ENCODE assay signal across 16 cellular contexts in the genomic region with DNA sequence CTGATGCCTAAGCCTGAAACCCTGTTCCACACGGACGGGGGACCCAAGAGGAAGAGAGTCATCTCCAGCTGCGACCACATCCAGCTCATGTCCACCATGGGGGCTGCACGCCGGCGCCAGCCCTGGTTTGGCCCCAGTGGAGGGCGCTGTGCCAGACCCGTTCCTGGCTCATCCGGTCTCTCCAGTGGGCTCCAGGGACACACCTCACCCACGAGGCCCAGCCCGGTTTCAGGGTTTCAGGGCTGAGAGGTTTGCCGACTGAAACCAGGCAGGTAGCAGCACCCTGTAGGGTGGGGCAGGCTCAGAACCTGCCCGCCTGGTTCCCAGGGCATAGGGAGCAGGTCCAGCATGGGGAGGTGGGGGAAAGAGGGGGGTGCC.
DNase-seq lines count a peak whose midpoint lies in the region; ATAC-seq, FAIRE-seq and TF ChIP-seq lines count a peak whose summit lies in the region.
"Had no signal": no experiment of that assay in that cellular context is flagged by ENCODE, and none has a peak within 500 bp of the region (broad histone marks: within the 10 kb centered on the region; RNA-seq: fewer than 3 reads in every experiment).

No MANE protein-coding gene starts in this region.

- H4K8ac ChIP-seq in H1 (ENCODE audit: extremely low read depth, insufficient read depth, low read length), result no peak overlapping the region

- H3K36me3 ChIP-seq in HepG2 (replicated peaks in 1 of 2; ENCODE audit: control insufficient read depth in 1 of 2, insufficient read depth in 2 of 2, low read length in 2 of 2) (peaks cover 0 to 2% of the 10 kb centered on the region in 2 experiments; a peak in 2 of 5 replicates), right lobe of liver (no peaks in the 10 kb centered on the region), H1 (ENCODE audit: control insufficient read depth in 2 of 4, insufficient read depth in 4 of 4, low read length in 3 of 4) (no peaks in the 10 kb centered on the region), neural progenitor cell (no peaks in the 10 kb centered on the region), vagina (no peaks in the 10 kb centered on the region)

- in situ Hi-C loops in HepG2 (cut with HindIII; ENCODE audit: extremely low pct_ligation_motif_present, low pct_unique_long_range_greater_than_20kb), result no loop called here

- H4K91ac ChIP-seq in H1 (replicated peaks; ENCODE audit: insufficient read length, low read length), result no peak overlapping the region

- H3K79me2 ChIP-seq in HepG2 (ENCODE audit: insufficient read depth, low read length) (peaks cover 38% of the 10 kb centered on the region), H1 (ENCODE audit: control insufficient read depth in 1 of 2, insufficient read depth in 2 of 2, low read length in 2 of 2) (peaks cover 0 to 31% of the 10 kb centered on the region in 2 experiments; a peak in 1 of 4 replicates), neural progenitor cell (ENCODE audit: low read depth) (peaks cover 6% of the 10 kb centered on the region)

- no peak for FAIRE-seq in HepG2 (lab: Jason Lieb, UNC)
- FAIRE-seq in H1 (lab: Jason Lieb, UNC), result no peak

- H3K4me3 Mint-ChIP-seq in neural progenitor cell, result no peak overlapping the region
- H3K4me3 Mint-ChIP-seq: natural killer cell treated with Interleukin-12 subunit alpha and Interleukin-12 subunit beta and Interleukin-15 and Interleukin-18, amount 100 ng/mL, for 72 hours had no signal

- CTCF ChIA-PET in HepG2 (lab: Yijun Ruan, JAX; ENCODE audit: low intra/inter-chr PET ratio, low total read pairs) (no interaction called here), H1 (lab: Charles Lee; ENCODE audit: partially characterized antibody) (interaction anchor here (0.6 to 7.7 kb wide), 19 partner anchors 9 to 329 kb away, joined by 3 to 105 read pairs (median 5); no protein-coding TSS in a partner anchor)

- no peaks in the 10 kb centered on the region for H3K9me3 ChIP-seq in HepG2 (ENCODE audit: low read length)
- H3K9me3 ChIP-seq in right lobe of liver, result no peaks in the 10 kb centered on the region
- H3K9me3 ChIP-seq in H1 (ENCODE audit: insufficient read depth in 2 of 2, low read depth in 1 of 2, low read length in 1 of 2), result no peaks in the 10 kb centered on the region
- no peaks in the 10 kb centered on the region for H3K9me3 ChIP-seq in neural progenitor cell (ENCODE audit: low read depth)
- no peaks in the 10 kb centered on the region for H3K9me3 ChIP-seq in vagina

- WGBS in HepG2 (ENCODE audit: low lambda C conversion rate), result 100% methylated on average over 2 of the region's 13 CpGs
- WGBS in right lobe of liver (ENCODE audit: insufficient coverage, low coverage, low lambda C conversion rate, missing lambda C conversion rate), result no CpG with 5 or more reads among the region's 13 CpGs
- 80% methylated on average over 13 of the region's 13 CpGs; no CpG with 5 or more reads in 1 of the 2 experiments for WGBS in H1 (ENCODE audit: extremely low coverage in 1 of 2, insufficient coverage in 1 of 2, insufficient read length in 1 of 2, insufficient replicate concordance in 2 of 2, low coverage in 1 of 2, low lambda C conversion rate in 2 of 2, missing lambda C conversion rate in 1 of 2), 2 experiments

- H3K56ac ChIP-seq in H1 (replicated peaks; ENCODE audit: insufficient read length, low read depth, low read length), result no peak overlapping the region

- no TSS peak for BruUV-seq in HepG2 (replicated peaks; lab: Mats Ljungman, UMichigan)

- no peak for TF ChIP-seq POLR2A in HepG2 (IDR thresholded peaks at IDR 0.05; ENCODE audit: insufficient read depth in 1 of 2, low read depth in 2 of 2, low read length in 2 of 2)
- TF ChIP-seq POLR2A in right lobe of liver (IDR thresholded peaks at IDR 0.05), result no peak
- TF ChIP-seq POLR2A in H1 (IDR thresholded peaks at IDR 0.05; ENCODE audit: control extremely low read depth in 1 of 2, low read depth in 2 of 2, low read length in 2 of 2), result no peak
- no peak for TF ChIP-seq POLR2A in vagina (IDR thresholded peaks at IDR 0.05)

- no peak overlapping the region for H3K9ac ChIP-seq in HepG2 (ENCODE audit: insufficient read depth, low read depth, low read length)
- no peak overlapping the region for H3K9ac ChIP-seq in H1 (replicated peaks in 1 of 4; ENCODE audit: extremely low read depth in 1 of 4, low read depth in 3 of 4, low read length in 3 of 4)
- no peak overlapping the region for H3K9ac ChIP-seq in neural progenitor cell

- H3K9me3 Mint-ChIP-seq in neural progenitor cell, result no peaks in the 10 kb centered on the region
- H3K9me3 Mint-ChIP-seq: activated naive CD4-positive, alpha-beta T cell treated with anti-CD3 and anti-CD28 coated beads, Interleukin-2, amount 50 U/mL, for 72 hours; natural killer cell treated with Interleukin-12 subunit alpha and Interleukin-12 subunit beta and Interleukin-15 and Interleukin-18, amount 100 ng/mL, for 72 hours had no signal

- TF ChIP-seq RAD21 in HepG2 (CRISPR knock-in tag; IDR thresholded peaks at IDR 0.05) (no peak), H1 (IDR thresholded peaks at IDR 0.05 in 1 of 2, conservative IDR thresholded peaks at IDR 0.05 in 1 of 2; ENCODE audit: low read depth in 2 of 2, low read length in 2 of 2) (peak; percentile 32 to 48; a peak in 3 of 4 replicates)

- no peak overlapping the region for H3K18ac ChIP-seq in H1 (ENCODE audit: extremely low read depth, low read length)

- H3K14ac ChIP-seq in H1 (ENCODE audit: insufficient read length), result no peak overlapping the region

- H3K27ac Mint-ChIP-seq in neural progenitor cell, result no peak overlapping the region
- H3K27ac Mint-ChIP-seq: activated naive CD4-positive, alpha-beta T cell treated with anti-CD3 and anti-CD28 coated beads, Interleukin-2, amount 50 U/mL, for 72 hours; natural killer cell treated with Interleukin-12 subunit alpha and Interleukin-12 subunit beta and Interleukin-15 and Interleukin-18, amount 100 ng/mL, for 72 hours had no signal

- H3K23ac ChIP-seq in H1 (ENCODE audit: insufficient read length), result no peak overlapping the region

- H2AFZ ChIP-seq in HepG2 (ENCODE audit: low read length) (no peak overlapping the region), H1 (ENCODE audit: low read length) (no peak overlapping the region), neural progenitor cell (replicated peaks) (no peak overlapping the region)

- peaks cover 2% of the 10 kb centered on the region; the same call in 1 of the 2 replicates for H3K23me2 ChIP-seq in H1 (ENCODE audit: low read depth, low read length)

- H3K4ac ChIP-seq in H1 (replicated peaks; ENCODE audit: insufficient read length, low read depth, low read length), result no peak overlapping the region

- H2AK5ac ChIP-seq in H1 (ENCODE audit: low read depth, low read length), result 0 out of 2 replicates have a peak overlapping the region, but pooled peaks have one; percentile 68

- no peak overlapping the region for H2BK120ac ChIP-seq in H1 (replicated peaks; ENCODE audit: low read depth, low read length)

- H3F3A ChIP-seq in neural progenitor cell (ENCODE audit: low read depth), result peaks cover 14% of the 10 kb centered on the region

- DNase-seq in HepG2 (ENCODE audit: low spot score) (no peak), right lobe of liver (no peak), H1 (ENCODE audit: low read depth in 1 of 2, low spot score in 2 of 2) (peak in 1 of 2 experiments; percentile 71), neural progenitor cell (ENCODE audit: low spot score) (peak; percentile 28), vagina (ENCODE audit: extremely low spot score in 2 of 2) (no peak), NCI-H446 (lab: John Stamatoyannopoulos, UW) (no peak)
- DNase-seq: activated CD8-positive, alpha-beta memory T cell treated with anti-CD3 and anti-CD28 coated beads for 24 hours; DMS79 treated with DMSO at 0.1 percent for 48 hours; left cardiac atrium; NCI-H1092; NCI-H446 treated with DMSO at 0.1 percent for 48 hours had no signal

- H4K20me1 ChIP-seq in HepG2 (ENCODE audit: insufficient read depth, low read length) (peaks cover 14% of the 10 kb centered on the region), H1 (replicated peaks in 1 of 2; ENCODE audit: control insufficient read depth in 1 of 2, insufficient read depth in 2 of 2, low read length in 2 of 2) (peaks cover 3 to 12% of the 10 kb centered on the region in 2 experiments), neural progenitor cell (ENCODE audit: low read depth) (peaks cover 23% of the 10 kb centered on the region)

- peaks cover 8% of the 10 kb centered on the region for H3K27me3 Mint-ChIP-seq in neural progenitor cell (ENCODE audit: insufficient read depth, low read depth)
- H3K27me3 Mint-ChIP-seq: natural killer cell treated with Interleukin-12 subunit alpha and Interleukin-12 subunit beta and Interleukin-15 and Interleukin-18, amount 100 ng/mL, for 72 hours had no signal

- no peaks in the 10 kb centered on the region for H3K36me3 Mint-ChIP-seq in neural progenitor cell
- H3K36me3 Mint-ChIP-seq: activated naive CD4-positive, alpha-beta T cell treated with anti-CD3 and anti-CD28 coated beads, Interleukin-2, amount 50 U/mL, for 72 hours; natural killer cell treated with Interleukin-12 subunit alpha and Interleukin-12 subunit beta and Interleukin-15 and Interleukin-18, amount 100 ng/mL, for 72 hours had no signal

- H3K4me1 ChIP-seq in HepG2 (ENCODE audit: insufficient read depth, low read length) (peaks cover 10% of the 10 kb centered on the region), right lobe of liver (peaks cover 0 to 9% (median 3%) of the 10 kb centered on the region in 4 donors), H1 (replicated peaks in 1 of 4; ENCODE audit: control insufficient read depth in 3 of 4, insufficient read depth in 4 of 4, low read length in 3 of 4) (peaks cover 7 to 19% (median 13%) of the 10 kb centered on the region in 4 experiments), neural progenitor cell (peaks cover 18% of the 10 kb centered on the region), vagina (peaks cover 98% of the 10 kb centered on the region)

- intact Hi-C loops in HepG2 (cut with micrococcal nuclease; ENCODE audit: unreplicated experiment), result no loop called here
- intact Hi-C loops in right lobe of liver (cut with DNase I), result no loop called here
- intact Hi-C loops in vagina (cut with DNase I), result no loop called here

- no peak overlapping the region for H4K5ac ChIP-seq in H1 (ENCODE audit: insufficient read length, low read depth, low read length)

- POLR2A ChIA-PET in HepG2 (lab: Yijun Ruan, JAX) (no interaction called here), H1 (lab: Charles Lee; ENCODE audit: partially characterized antibody) (interaction anchor here (1.0 to 1.7 kb wide), 5 partner anchors 21 to 194 kb away, joined by 3 to 4 read pairs (median 4); no protein-coding TSS in a partner anchor)

- H3K4me2 ChIP-seq in HepG2 (ENCODE audit: low read depth, low read length) (no peak overlapping the region), H1 (ENCODE audit: insufficient read depth in 1 of 2, low read depth in 2 of 2, low read length in 2 of 2) (no peak overlapping the region), neural progenitor cell (no peak overlapping the region)

- H3K4me3 ChIP-seq in HepG2 (replicated peaks in 1 of 3; ENCODE audit: insufficient read depth in 1 of 3, low read depth in 2 of 3, low read length in 3 of 3) (no peak overlapping the region), right lobe of liver (no peak overlapping the region), H1 (ENCODE audit: extremely low read depth in 1 of 4, insufficient read depth in 2 of 4, low read depth in 3 of 4, low read length in 4 of 4) (no peak overlapping the region), neural progenitor cell (no peak overlapping the region), vagina (no peak overlapping the region)

- no peak for TF ChIP-seq EP300 in HepG2 (IDR thresholded peaks at IDR 0.05; ENCODE audit: low read depth in 2 of 2, low read length in 2 of 2)
- TF ChIP-seq EP300 in HepG2 (CRISPR knock-in tag; IDR thresholded peaks at IDR 0.05; ENCODE audit: borderline replicate concordance), result no peak
- no peak for TF ChIP-seq EP300 in H1 (IDR thresholded peaks at IDR 0.05; ENCODE audit: borderline replicate concordance in 1 of 2, low read depth in 2 of 2, low read length in 2 of 2)

- H2BK20ac ChIP-seq in H1 (ENCODE audit: low read length), result no peak overlapping the region

- TF ChIP-seq CTCF in HepG2 (CRISPR knock-in tag; IDR thresholded peaks at IDR 0.05), result no peak
- no peak for TF ChIP-seq CTCF in right lobe of liver (IDR thresholded peaks at IDR 0.05)
- TF ChIP-seq CTCF in H1 (IDR thresholded peaks at IDR 0.05; ENCODE audit: control extremely low read depth in 1 of 3, insufficient read depth in 1 of 3, low read depth in 1 of 3, low read length in 3 of 3), result peak in 2 of 3 experiments; percentile 61 to 68; a peak in 3 of 4 replicates
- peak; percentile 30 for TF ChIP-seq CTCF in neural progenitor cell (IDR thresholded peaks at IDR 0.05)
- TF ChIP-seq CTCF in vagina (IDR thresholded peaks at IDR 0.05), result no peak

- ATAC-seq in HepG2 (no peak), right lobe of liver (no peak), GM18519 (IDR thresholded peaks at IDR 0.05; ENCODE audit: low FRiP score, unreplicated experiment) (no peak), HG03280 (IDR thresholded peaks at IDR 0.05; ENCODE audit: unreplicated experiment) (no peak)
- ATAC-seq: activated naive CD4-positive, alpha-beta T cell treated with anti-CD3 and anti-CD28 coated beads, Interleukin-2, amount 50 U/mL, for 72 hours; HCT116; left cardiac atrium; natural killer cell treated with Interleukin-12 subunit alpha and Interleukin-12 subunit beta and Interleukin-15 and Interleukin-18, amount 100 ng/mL, for 72 hours had no signal

- no peak overlapping the region for H3K27ac ChIP-seq in HepG2 (ENCODE audit: extremely low read length, insufficient read depth, low read length)
- no peak overlapping the region for H3K27ac ChIP-seq in right lobe of liver
- H3K27ac ChIP-seq in H1 (ENCODE audit: low read depth, low read length), result no peak overlapping the region
- no peak overlapping the region for H3K27ac ChIP-seq in neural progenitor cell
- peak overlapping the region; percentile 95 for H3K27ac ChIP-seq in vagina

- H2BK15ac ChIP-seq in H1 (ENCODE audit: low read length), result no peak overlapping the region

- peaks cover 17% of the 10 kb centered on the region for H3K4me1 Mint-ChIP-seq in neural progenitor cell

- peaks cover 26% of the 10 kb centered on the region for H3K79me1 ChIP-seq in H1 (ENCODE audit: low read depth, low read length)

- H2BK5ac ChIP-seq in H1 (ENCODE audit: low read depth, low read length), result no peak overlapping the region

- H3K27me3 ChIP-seq in HepG2 (ENCODE audit: control insufficient read depth in 1 of 2, insufficient read depth in 2 of 2, low read length in 2 of 2), result no peaks in the 10 kb centered on the region
- no peaks in the 10 kb centered on the region for H3K27me3 ChIP-seq in right lobe of liver
- H3K27me3 ChIP-seq in H1 (replicated peaks in 1 of 4; ENCODE audit: control insufficient read depth in 3 of 4, extremely low read depth in 1 of 4, insufficient read depth in 3 of 4, low read length in 3 of 4), result no peaks in the 10 kb centered on the region
- no peaks in the 10 kb centered on the region for H3K27me3 ChIP-seq in neural progenitor cell
- H3K27me3 ChIP-seq in vagina, result no peaks in the 10 kb centered on the region

- H2BK12ac ChIP-seq in H1 (ENCODE audit: low read depth, low read length), result no peak overlapping the region

Comparison
In these comparisons a context has a peak if more than half of its experiments do, and no peak if none do; other contexts are left out.
1. CTCF ChIP-seq: peak in H1 (2 of 3) and neural progenitor cell (single experiment); none in HepG2 (single experiment), right lobe of liver (0 of 4) and vagina (0 of 3).